In the genomic region with DNA sequence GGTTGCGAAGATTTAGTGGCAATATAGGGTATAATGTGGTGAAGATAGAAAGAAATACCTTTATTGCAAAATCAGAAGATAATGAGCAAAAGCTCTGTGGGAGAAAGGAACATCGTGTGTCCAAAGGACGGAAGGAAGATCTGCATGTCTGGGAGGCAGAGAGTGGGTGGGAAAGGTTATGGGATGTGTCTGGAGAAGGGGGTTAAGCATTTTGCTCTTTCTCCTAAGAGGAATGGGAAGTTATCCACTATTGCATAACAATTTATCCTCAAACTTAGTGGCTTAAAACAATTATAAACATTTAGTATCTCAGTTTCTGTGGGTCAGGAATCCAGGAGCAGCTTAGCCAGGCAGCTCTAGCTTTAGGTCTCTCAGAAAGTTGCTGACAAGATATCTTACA, we compare ENCODE assay signal across 18 cellular contexts.
DNase-seq lines count a peak whose midpoint lies in the region; TF ChIP-seq lines count a peak whose summit lies in the region.
"Had no signal": no experiment of that assay in that cellular context is flagged by ENCODE, and none has a peak within 500 bp of the region (broad histone marks: within the 10 kb centered on the region; RNA-seq: fewer than 3 reads in every experiment).

No MANE protein-coding gene starts in this region.

- H3K9me3 ChIP-seq in mesenchymal stem cell (ENCODE audit: control insufficient read depth, low read length) (peaks cover 10% of the 10 kb centered on the region), neuronal stem cell (replicated peaks in 1 of 2; ENCODE audit: control insufficient read depth in 2 of 2, insufficient read depth in 1 of 2, low read depth in 1 of 2, low read length in 2 of 2) (peaks cover 0 to 2% of the 10 kb centered on the region in 2 donors), spleen (no peaks in the 10 kb centered on the region)

- H4K91ac ChIP-seq in mesenchymal stem cell (ENCODE audit: low read length) (no peak overlapping the region), neuronal stem cell (ENCODE audit: low read depth, low read length, poor library complexity) (no peak overlapping the region)

- H3K4me3 ChIP-seq in mesenchymal stem cell (ENCODE audit: insufficient read depth in 1 of 2, low read depth in 1 of 2, low read length in 2 of 2) (no peak overlapping the region), neuronal stem cell (ENCODE audit: low read length in 2 of 2) (no peak overlapping the region), spleen (no peak overlapping the region)

- H3K4me1 Mint-ChIP-seq in mesothelial cell of epicardium: peaks cover 34% of the 10 kb centered on the region
- peaks cover 7% of the 10 kb centered on the region for H3K4me1 Mint-ChIP-seq in activated CD4-positive, alpha-beta memory T cell treated with anti-CD3 and anti-CD28 coated beads for 36 hours (ENCODE audit: low read depth)
- H3K4me1 Mint-ChIP-seq: B cell; CD4-positive, alpha-beta memory T cell had no signal

- DNase-seq in amniotic epithelial cell (ENCODE audit: low read depth) (peak; percentile 91), mesenchymal stem cell (peak; percentile 69), neuronal stem cell (ENCODE audit: low spot score) (no peak), spleen (no peak), cerebellum (ENCODE audit: low spot score) (no peak), NCI-H2196 (lab: John Stamatoyannopoulos, UW; ENCODE audit: unreplicated experiment) (no peak), mesothelial cell of epicardium (ENCODE audit: low spot score in 2 of 2, unreplicated experiment in 2 of 2) (no peak)
- DNase-seq in activated CD4-positive, alpha-beta memory T cell treated with anti-CD3 and anti-CD28 coated beads for 36 hours: no peak
- DNase-seq: C1 segment of cervical spinal cord; CD4-positive, alpha-beta memory T cell; COR-L47; DMS153; DMS79 treated with DMSO at 0.1 percent for 48 hours; EL; GDM1; HCEC 1CT; HFFc6 had no signal

- no peak for TF ChIP-seq CTCF in spleen (IDR thresholded peaks at IDR 0.05 in 8 of 11, conservative IDR thresholded peaks at IDR 0.05 in 3 of 11)
- TF ChIP-seq CTCF in mesothelial cell of epicardium (IDR thresholded peaks at IDR 0.05; ENCODE audit: unreplicated experiment): no peak

- no peaks in the 10 kb centered on the region for H3K36me3 Mint-ChIP-seq in mesothelial cell of epicardium
- no peaks in the 10 kb centered on the region for H3K36me3 Mint-ChIP-seq in activated CD4-positive, alpha-beta memory T cell treated with anti-CD3 and anti-CD28 coated beads for 36 hours
- H3K36me3 Mint-ChIP-seq: CD4-positive, alpha-beta memory T cell had no signal

- H2BK120ac ChIP-seq in mesenchymal stem cell (ENCODE audit: low read depth, low read length) (no peak overlapping the region), neuronal stem cell (ENCODE audit: low read depth, low read length) (no peak overlapping the region)

- H2AK5ac ChIP-seq in mesenchymal stem cell (ENCODE audit: low read length, severe bottlenecking): no peak overlapping the region
- H2AK5ac ChIP-seq in neuronal stem cell (ENCODE audit: low read depth, low read length): no peak overlapping the region

- no peak overlapping the region for H2BK12ac ChIP-seq in mesenchymal stem cell (ENCODE audit: low read length in 2 of 2)
- no peak overlapping the region for H2BK12ac ChIP-seq in neuronal stem cell (ENCODE audit: low read length)

- H2BK15ac ChIP-seq in mesenchymal stem cell (ENCODE audit: low read depth, poor library complexity, severe bottlenecking): no peak overlapping the region
- H2BK15ac ChIP-seq in neuronal stem cell (ENCODE audit: low read length): no peak overlapping the region

- H4K8ac ChIP-seq in mesenchymal stem cell (ENCODE audit: low read length) (no peak overlapping the region), neuronal stem cell (ENCODE audit: low read depth, low read length) (no peak overlapping the region)

- WGBS in mesenchymal stem cell: 42% methylated on average over 3 of the region's 3 CpGs
- 100% methylated on average over 1 of the region's 3 CpGs for WGBS in neuronal stem cell (ENCODE audit: extremely low coverage in 2 of 2, insufficient read length in 2 of 2, insufficient replicate concordance in 1 of 2), 2 donors
- WGBS in spleen, 5 donors: 73 to 86% (median 78%) methylated on average over 3 of the region's 3 CpGs

- no peak overlapping the region for H3K27ac Mint-ChIP-seq in mesothelial cell of epicardium
- no peak overlapping the region for H3K27ac Mint-ChIP-seq in activated CD4-positive, alpha-beta memory T cell treated with anti-CD3 and anti-CD28 coated beads for 36 hours
- H3K27ac Mint-ChIP-seq: B cell, HFFc6 had no signal

- H2AFZ ChIP-seq in mesenchymal stem cell (ENCODE audit: low read depth, low read length) (no peak overlapping the region), neuronal stem cell (ENCODE audit: low read length) (peak overlapping the region; percentile 71)

- peaks cover 2% of the 10 kb centered on the region for H3K4me1 ChIP-seq in mesenchymal stem cell (ENCODE audit: control insufficient read depth, insufficient read depth, low read depth, low read length)
- H3K4me1 ChIP-seq in neuronal stem cell (ENCODE audit: control insufficient read depth in 2 of 2, insufficient read depth in 1 of 2, low read depth in 1 of 2, low read length in 2 of 2): peaks cover 17 to 21% of the 10 kb centered on the region in 2 donors
- peaks cover 0 to 5% (median 2%) of the 10 kb centered on the region in 6 donors for H3K4me1 ChIP-seq in spleen

- POLR2A ChIA-PET in activated CD4-positive, alpha-beta memory T cell treated with anti-CD3 and anti-CD28 coated beads for 36 hours (lab: Charles Lee): no interaction called here

- CTCF ChIA-PET in activated CD4-positive, alpha-beta memory T cell treated with anti-CD3 and anti-CD28 coated beads for 36 hours (lab: Charles Lee): interaction anchor here (1.1 kb wide), 1 partner anchor 72 kb away, joined by 3 read pairs; no protein-coding TSS in a partner anchor

- TF ChIP-seq POLR2A in spleen (IDR thresholded peaks at IDR 0.05): no peak

- H3K27me3 Mint-ChIP-seq in mesothelial cell of epicardium (ENCODE audit: low read depth): no peaks in the 10 kb centered on the region
- H3K27me3 Mint-ChIP-seq in activated CD4-positive, alpha-beta memory T cell treated with anti-CD3 and anti-CD28 coated beads for 36 hours: no peaks in the 10 kb centered on the region
- H3K27me3 Mint-ChIP-seq: B cell had no signal

- no peak overlapping the region for H3K9ac ChIP-seq in mesenchymal stem cell (ENCODE audit: low read length)
- no peak overlapping the region for H3K9ac ChIP-seq in neuronal stem cell (ENCODE audit: low read depth, low read length, poor library complexity)

- H3K27ac ChIP-seq in mesenchymal stem cell (ENCODE audit: low read length, poor library complexity, severe bottlenecking) (no peak overlapping the region), neuronal stem cell (replicated peaks; ENCODE audit: low read length) (no peak overlapping the region), spleen (peak overlapping the region in 7 of 8 donors; percentile 31 to 63 (median 50))

- H3K79me1 ChIP-seq in mesenchymal stem cell (replicated peaks; ENCODE audit: low read length, poor library complexity, severe bottlenecking) (no peaks in the 10 kb centered on the region), neuronal stem cell (ENCODE audit: low read depth, low read length) (no peaks in the 10 kb centered on the region)

- H3K9me3 Mint-ChIP-seq in mesothelial cell of epicardium: peaks cover 12% of the 10 kb centered on the region
- no peaks in the 10 kb centered on the region for H3K9me3 Mint-ChIP-seq in activated CD4-positive, alpha-beta memory T cell treated with anti-CD3 and anti-CD28 coated beads for 36 hours
- H3K9me3 Mint-ChIP-seq: CD4-positive, alpha-beta memory T cell had no signal

- no peak overlapping the region for H3K4me3 Mint-ChIP-seq in mesothelial cell of epicardium
- H3K4me3 Mint-ChIP-seq in activated CD4-positive, alpha-beta memory T cell treated with anti-CD3 and anti-CD28 coated beads for 36 hours: no peak overlapping the region
- H3K4me3 Mint-ChIP-seq: B cell; CD4-positive, alpha-beta memory T cell; HFFc6 had no signal

- H3K23ac ChIP-seq in mesenchymal stem cell (ENCODE audit: low read length in 2 of 2): no peak overlapping the region
- no peak overlapping the region for H3K23ac ChIP-seq in neuronal stem cell (ENCODE audit: low read depth, low read length, poor library complexity)

- no peak overlapping the region for H2BK5ac ChIP-seq in mesenchymal stem cell (ENCODE audit: low read depth, low read length, poor library complexity, severe bottlenecking)
- no peak overlapping the region for H2BK5ac ChIP-seq in neuronal stem cell (ENCODE audit: low read length)

- no peak overlapping the region for H3K4ac ChIP-seq in mesenchymal stem cell (ENCODE audit: low read depth in 1 of 2, low read length in 2 of 2)
- no peak overlapping the region for H3K4ac ChIP-seq in neuronal stem cell (ENCODE audit: low read length)

- H3K18ac ChIP-seq in mesenchymal stem cell (ENCODE audit: low read depth in 1 of 2, low read length in 2 of 2): no peak overlapping the region
- H3K18ac ChIP-seq in neuronal stem cell (ENCODE audit: low read length): no peak overlapping the region

- intact Hi-C loops in spleen (cut with DNase I; ENCODE audit: low total_unique reads): no loop called here
- intact Hi-C loops in activated CD4-positive, alpha-beta memory T cell treated with anti-CD3 and anti-CD28 coated beads for 36 hours (cut with micrococcal nuclease): no loop called here

- H3K36me3 ChIP-seq in mesenchymal stem cell (ENCODE audit: control insufficient read depth in 1 of 2, insufficient read depth in 2 of 2, low read depth in 1 of 2, low read length in 2 of 2) (no peaks in the 10 kb centered on the region), neuronal stem cell (replicated peaks in 1 of 2; ENCODE audit: control insufficient read depth in 2 of 2, insufficient read depth in 2 of 2, low read length in 2 of 2) (no peaks in the 10 kb centered on the region), spleen (no peaks in the 10 kb centered on the region)

- no peak overlapping the region for H3K4me2 ChIP-seq in mesenchymal stem cell (ENCODE audit: low read length, poor library complexity, severe bottlenecking)
- no peak overlapping the region for H3K4me2 ChIP-seq in neuronal stem cell (ENCODE audit: insufficient read depth, low read length, poor library complexity, severe bottlenecking)

- H3K27me3 ChIP-seq in mesenchymal stem cell (ENCODE audit: control insufficient read depth in 1 of 2, insufficient read depth in 1 of 2, low read length in 2 of 2) (no peaks in the 10 kb centered on the region), neuronal stem cell (ENCODE audit: control insufficient read depth in 3 of 3, insufficient read depth in 3 of 3, low read depth in 1 of 3, low read length in 3 of 3) (no peaks in the 10 kb centered on the region), spleen (replicated peaks in 1 of 7) (peaks cover 0 to 8% (median 0%) of the 10 kb centered on the region in 7 donors)

- no peak overlapping the region for H3K14ac ChIP-seq in mesenchymal stem cell (ENCODE audit: low read length in 2 of 2)
- H3K14ac ChIP-seq in neuronal stem cell (ENCODE audit: low read length): no peak overlapping the region

Comparison
In these comparisons a context has a peak if more than half of its experiments do, and no peak if none do; other contexts are left out.
1. DNase-seq: peak in amniotic epithelial cell (single experiment) and mesenchymal stem cell (single experiment); none in neuronal stem cell (single experiment), spleen (single experiment), cerebellum (single experiment), NCI-H2196 (single experiment), mesothelial cell of epicardium (0 of 2) and activated CD4-positive, alpha-beta memory T cell treated with anti-CD3 and anti-CD28 coated beads for 36 hours (single experiment).
2. H3K27ac ChIP-seq: peak in spleen (7 of 8); none in mesenchymal stem cell (single experiment) and neuronal stem cell (single experiment).